ENCODE assay signal across 12 cellular contexts in the genomic region with DNA sequence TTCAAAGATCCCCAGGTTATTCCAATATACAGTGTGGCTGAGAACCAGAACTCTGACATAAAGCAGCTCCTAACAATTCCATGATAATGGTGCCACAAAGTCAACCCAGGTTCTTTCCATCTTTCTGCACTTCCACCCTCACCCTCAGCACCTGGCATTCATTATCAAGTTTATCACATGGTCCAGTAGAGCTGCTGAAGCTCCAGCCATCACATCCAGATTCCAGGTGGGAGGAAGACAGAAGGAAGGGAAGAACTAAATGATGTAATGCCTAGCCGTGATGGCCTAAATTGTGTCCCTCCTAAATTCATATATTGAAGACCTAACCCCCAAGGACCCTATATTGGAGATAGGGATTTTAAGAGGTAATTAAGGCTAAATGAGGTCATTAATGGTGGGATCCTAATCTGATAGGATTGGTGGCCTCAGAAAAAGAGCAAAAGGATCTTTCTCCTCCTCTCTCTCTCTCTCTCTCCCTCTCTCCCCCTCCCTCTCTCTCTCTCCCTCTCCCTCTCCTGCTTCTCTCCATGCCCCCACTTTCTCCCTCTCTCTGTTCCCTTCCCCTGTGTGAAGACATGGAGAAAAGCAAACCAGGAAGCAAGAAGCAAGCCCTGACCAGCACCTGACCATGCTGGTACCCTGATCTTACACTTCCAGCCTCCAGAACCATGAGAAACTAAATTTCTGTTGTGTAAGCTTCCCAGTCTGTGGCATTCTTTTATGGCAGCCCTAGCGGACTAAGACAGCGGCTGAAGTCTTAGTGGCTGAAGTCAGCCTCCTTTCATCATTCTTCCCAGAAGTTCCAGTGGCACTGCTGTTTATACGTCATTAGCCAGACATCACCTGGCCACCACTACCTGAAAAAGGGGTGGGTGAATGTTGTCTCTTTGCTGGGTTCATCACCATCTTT.
DNase-seq lines count a peak whose midpoint lies in the region; ATAC-seq, FAIRE-seq and TF ChIP-seq lines count a peak whose summit lies in the region.
"Had no signal": no experiment of that assay in that cellular context is flagged by ENCODE, and none has a peak within 500 bp of the region (broad histone marks: within the 10 kb centered on the region; RNA-seq: fewer than 3 reads in every experiment).

No MANE protein-coding gene starts in this region.

- 85% methylated on average over 4 of the region's 4 CpGs for WGBS in SK-N-SH (ENCODE audit: low lambda C conversion rate)
- WGBS in H1 (ENCODE audit: extremely low coverage in 1 of 2, insufficient coverage in 1 of 2, insufficient read length in 1 of 2, insufficient replicate concordance in 2 of 2, low coverage in 1 of 2, low lambda C conversion rate in 2 of 2, missing lambda C conversion rate in 1 of 2), 2 experiments, result 85% methylated on average over 4 of the region's 4 CpGs; no CpG with 5 or more reads in 1 of the 2 experiments

- H3K4me2 ChIP-seq in SK-N-SH (no peak overlapping the region; the same call in 1 of the 2 replicates), H1 (ENCODE audit: insufficient read depth in 1 of 2, low read depth in 2 of 2, low read length in 2 of 2) (no peak overlapping the region)

- H3K9ac ChIP-seq in SK-N-SH, result no peak overlapping the region
- H3K9ac ChIP-seq in H1 (replicated peaks in 1 of 4; ENCODE audit: extremely low read depth in 1 of 4, low read depth in 3 of 4, low read length in 3 of 4), result no peak overlapping the region

- no peak overlapping the region for H2BK20ac ChIP-seq in H1 (ENCODE audit: low read length)

- H3K79me1 ChIP-seq in H1 (ENCODE audit: low read depth, low read length), result no peaks in the 10 kb centered on the region

- H3K4me3 Mint-ChIP-seq in nephron (peak overlapping the region in 2 of 3 experiments; percentile 5 to 25), type B pancreatic cell (peak overlapping the region; percentile 37)
- H3K4me3 Mint-ChIP-seq: activated naive CD4-positive, alpha-beta T cell treated with anti-CD3 and anti-CD28 coated beads, Interleukin-2, amount 10 ng/mL, durations not matched to agents 7 days and 5 days; naive thymus-derived CD8-positive, alpha-beta T cell had no signal

- H3K23ac ChIP-seq in H1 (ENCODE audit: insufficient read length), result no peak overlapping the region

- TF ChIP-seq EP300 in SK-N-SH (IDR thresholded peaks at IDR 0.05; ENCODE audit: borderline replicate concordance in 1 of 2, low read depth in 1 of 2, low read length in 1 of 2) (no peak), H1 (IDR thresholded peaks at IDR 0.05; ENCODE audit: borderline replicate concordance in 1 of 2, low read depth in 2 of 2, low read length in 2 of 2) (no peak)

- H3K36me3 ChIP-seq in SK-N-SH (replicated peaks in 1 of 2; ENCODE audit: control insufficient read depth in 1 of 2, insufficient read depth in 2 of 2, low read length in 1 of 2), result no peaks in the 10 kb centered on the region
- H3K36me3 ChIP-seq in H1 (ENCODE audit: control insufficient read depth in 2 of 4, insufficient read depth in 4 of 4, low read length in 3 of 4), result no peaks in the 10 kb centered on the region
- H3K36me3 ChIP-seq: thyroid gland had no signal

- H3K14ac ChIP-seq in H1 (ENCODE audit: insufficient read length), result no peak overlapping the region

- peaks cover 0 to 38% of the 10 kb centered on the region in 2 experiments; a peak in 2 of 4 replicates for H3K4me1 ChIP-seq in SK-N-SH (ENCODE audit: control insufficient read depth in 1 of 2, insufficient read depth in 2 of 2, low read depth in 1 of 2, low read length in 1 of 2)
- no peaks in the 10 kb centered on the region for H3K4me1 ChIP-seq in H1 (replicated peaks in 1 of 4; ENCODE audit: control insufficient read depth in 3 of 4, insufficient read depth in 4 of 4, low read length in 3 of 4)

- no peak overlapping the region for H2BK120ac ChIP-seq in H1 (replicated peaks; ENCODE audit: low read depth, low read length)

- H2BK15ac ChIP-seq in H1 (ENCODE audit: low read length), result no peak overlapping the region

- no peak overlapping the region for H4K8ac ChIP-seq in H1 (ENCODE audit: extremely low read depth, insufficient read depth, low read length)

- no peak overlapping the region for H2AK5ac ChIP-seq in H1 (ENCODE audit: low read depth, low read length)

- TF ChIP-seq RAD21 in SK-N-SH (IDR thresholded peaks at IDR 0.05; ENCODE audit: low read length), result no peak
- TF ChIP-seq RAD21 in H1 (IDR thresholded peaks at IDR 0.05 in 1 of 2, conservative IDR thresholded peaks at IDR 0.05 in 1 of 2; ENCODE audit: low read depth in 2 of 2, low read length in 2 of 2), result no peak

- no peak for TF ChIP-seq POLR2A in H1 (IDR thresholded peaks at IDR 0.05; ENCODE audit: control extremely low read depth in 1 of 2, low read depth in 2 of 2, low read length in 2 of 2)

- POLR2A ChIA-PET in SK-N-SH (lab: Yijun Ruan, JAX) (no interaction called here), H1 (lab: Charles Lee; ENCODE audit: partially characterized antibody) (no interaction called here)

- no peak overlapping the region for H3K18ac ChIP-seq in H1 (ENCODE audit: extremely low read depth, low read length)

- ATAC-seq in SK-N-SH treated with all-trans-retinoic acid at 6 μM for 48 hours, result no peak
- no peak for ATAC-seq in GM18873 (IDR thresholded peaks at IDR 0.05; ENCODE audit: low FRiP score, unreplicated experiment)
- no peak for ATAC-seq in activated CD4-positive, CD25-positive, alpha-beta regulatory T cell treated with anti-CD3 and anti-CD28 coated beads, Interleukin-2, amount 50 U/mL, for 24 hours
- no peak for ATAC-seq in GM21576 (IDR thresholded peaks at IDR 0.05; ENCODE audit: unreplicated experiment)
- ATAC-seq: naive thymus-derived CD8-positive, alpha-beta T cell had no signal

- no peak for FAIRE-seq in H1 (lab: Jason Lieb, UNC)
- FAIRE-seq: TTC549 had no signal

- H3K27ac ChIP-seq in SK-N-SH (ENCODE audit: low read depth in 2 of 2, low read length in 1 of 2) (peak overlapping the region in 1 of 2 experiments; percentile 52; a peak in 2 of 4 replicates), H1 (ENCODE audit: low read depth, low read length) (no peak overlapping the region)
- H3K27ac ChIP-seq: thyroid gland had no signal

- H3K27me3 ChIP-seq in SK-N-SH (ENCODE audit: insufficient read depth) (no peaks in the 10 kb centered on the region), H1 (replicated peaks in 1 of 4; ENCODE audit: control insufficient read depth in 3 of 4, extremely low read depth in 1 of 4, insufficient read depth in 3 of 4, low read length in 3 of 4) (no peaks in the 10 kb centered on the region)
- H3K27me3 ChIP-seq: thyroid gland had no signal

- H3K9me3 Mint-ChIP-seq in nephron (no peaks in the 10 kb centered on the region), type B pancreatic cell (peaks cover 5% of the 10 kb centered on the region)

- H3K27me3 Mint-ChIP-seq in nephron (ENCODE audit: low read depth) (peaks cover 3% of the 10 kb centered on the region), type B pancreatic cell (peaks cover 15% of the 10 kb centered on the region)

- no peak overlapping the region for H4K5ac ChIP-seq in H1 (ENCODE audit: insufficient read length, low read depth, low read length)

- H3K4ac ChIP-seq in H1 (replicated peaks; ENCODE audit: insufficient read length, low read depth, low read length), result no peak overlapping the region

- CTCF ChIA-PET in SK-N-SH (lab: Yijun Ruan, JAX) (interaction anchor here (0.9 kb wide), 1 partner anchor 199 kb away, joined by 3 read pairs; no protein-coding TSS in a partner anchor), H1 (lab: Charles Lee; ENCODE audit: partially characterized antibody) (interaction anchor here (0.8 to 1.2 kb wide), 3 partner anchors 17 to 279 kb away, joined by 3 read pairs; no protein-coding TSS in a partner anchor)

- H3K23me2 ChIP-seq in H1 (ENCODE audit: low read depth, low read length), result no peaks in the 10 kb centered on the region; the same call in 1 of the 2 replicates

- H3F3A ChIP-seq in SK-N-SH (replicated peaks; ENCODE audit: insufficient read depth), result peaks cover 4% of the 10 kb centered on the region

- H4K20me1 ChIP-seq in SK-N-SH (ENCODE audit: insufficient read depth), result no peaks in the 10 kb centered on the region
- no peaks in the 10 kb centered on the region for H4K20me1 ChIP-seq in H1 (replicated peaks in 1 of 2; ENCODE audit: control insufficient read depth in 1 of 2, insufficient read depth in 2 of 2, low read length in 2 of 2)

- H3K9me2 ChIP-seq in SK-N-SH, result no peaks in the 10 kb centered on the region

- no peaks in the 10 kb centered on the region for H3K9me3 ChIP-seq in SK-N-SH
- H3K9me3 ChIP-seq in H1 (ENCODE audit: insufficient read depth in 2 of 2, low read depth in 1 of 2, low read length in 1 of 2), result peaks cover 5 to 8% of the 10 kb centered on the region in 2 experiments; a peak in 2 of 4 replicates
- H3K9me3 ChIP-seq: thyroid gland had no signal

- no peak overlapping the region for H3K4me3 ChIP-seq in SK-N-SH (ENCODE audit: low read depth in 2 of 2, low read length in 1 of 2)
- no peak overlapping the region for H3K4me3 ChIP-seq in H1 (ENCODE audit: extremely low read depth in 1 of 4, insufficient read depth in 2 of 4, low read depth in 3 of 4, low read length in 4 of 4)
- H3K4me3 ChIP-seq: thyroid gland had no signal

- no peak overlapping the region for H3K56ac ChIP-seq in H1 (replicated peaks; ENCODE audit: insufficient read length, low read depth, low read length)

- H2AFZ ChIP-seq in SK-N-SH (ENCODE audit: low read depth) (no peak overlapping the region), H1 (ENCODE audit: low read length) (no peak overlapping the region)

- H4K91ac ChIP-seq in H1 (replicated peaks; ENCODE audit: insufficient read length, low read length), result no peak overlapping the region

- 0 out of 2 replicates have a peak overlapping the region, but pooled peaks have one; percentile 60 for H2BK12ac ChIP-seq in H1 (ENCODE audit: low read depth, low read length)

- H3K36me3 Mint-ChIP-seq in nephron (ENCODE audit: low read depth), result no peaks in the 10 kb centered on the region
- no peaks in the 10 kb centered on the region for H3K36me3 Mint-ChIP-seq in type B pancreatic cell
- H3K36me3 Mint-ChIP-seq: activated naive CD4-positive, alpha-beta T cell treated with anti-CD3 and anti-CD28 coated beads, Interleukin-2, amount 10 ng/mL, durations not matched to agents 7 days and 5 days; naive thymus-derived CD8-positive, alpha-beta T cell had no signal

- DNase-seq in SK-N-SH (no peak), H1 (ENCODE audit: low read depth in 1 of 2, low spot score in 2 of 2) (no peak), type B pancreatic cell (ENCODE audit: extremely low spot score, unreplicated experiment) (no peak)
- DNase-seq: activated naive CD4-positive, alpha-beta T cell treated with anti-CD3 and anti-CD28 coated beads, Interleukin-2, amount 10 ng/mL, durations not matched to agents 7 days and 5 days; naive thymus-derived CD8-positive, alpha-beta T cell had no signal

- peaks cover 48% of the 10 kb centered on the region for H3K4me1 Mint-ChIP-seq in nephron
- peaks cover 53% of the 10 kb centered on the region for H3K4me1 Mint-ChIP-seq in type B pancreatic cell (ENCODE audit: unreplicated experiment)
- H3K4me1 Mint-ChIP-seq: activated naive CD4-positive, alpha-beta T cell treated with anti-CD3 and anti-CD28 coated beads, Interleukin-2, amount 10 ng/mL, durations not matched to agents 7 days and 5 days had no signal

- H2BK5ac ChIP-seq in H1 (ENCODE audit: low read depth, low read length), result no peak overlapping the region

- H3K79me2 ChIP-seq in SK-N-SH (ENCODE audit: insufficient read depth) (no peaks in the 10 kb centered on the region), H1 (ENCODE audit: control insufficient read depth in 1 of 2, insufficient read depth in 2 of 2, low read length in 2 of 2) (no peaks in the 10 kb centered on the region)

- no peak for TF ChIP-seq CTCF in SK-N-SH (IDR thresholded peaks at IDR 0.05)
- TF ChIP-seq CTCF in H1 (IDR thresholded peaks at IDR 0.05; ENCODE audit: control extremely low read depth in 1 of 3, insufficient read depth in 1 of 3, low read depth in 1 of 3, low read length in 3 of 3), result no peak
- TF ChIP-seq CTCF in nephron (IDR thresholded peaks at IDR 0.05; ENCODE audit: unreplicated experiment in 3 of 3), result no peak
- TF ChIP-seq CTCF in type B pancreatic cell (conservative IDR thresholded peaks at IDR 0.05), result no peak

- H3K27ac Mint-ChIP-seq in nephron, result peak overlapping the region; percentile 91 to 95 (median 93)
- peak overlapping the region; percentile 59 for H3K27ac Mint-ChIP-seq in type B pancreatic cell
- H3K27ac Mint-ChIP-seq: activated naive CD4-positive, alpha-beta T cell treated with anti-CD3 and anti-CD28 coated beads, Interleukin-2, amount 10 ng/mL, durations not matched to agents 7 days and 5 days had no signal
